ENCODE assay signal across 23 cellular contexts in the genomic region with DNA sequence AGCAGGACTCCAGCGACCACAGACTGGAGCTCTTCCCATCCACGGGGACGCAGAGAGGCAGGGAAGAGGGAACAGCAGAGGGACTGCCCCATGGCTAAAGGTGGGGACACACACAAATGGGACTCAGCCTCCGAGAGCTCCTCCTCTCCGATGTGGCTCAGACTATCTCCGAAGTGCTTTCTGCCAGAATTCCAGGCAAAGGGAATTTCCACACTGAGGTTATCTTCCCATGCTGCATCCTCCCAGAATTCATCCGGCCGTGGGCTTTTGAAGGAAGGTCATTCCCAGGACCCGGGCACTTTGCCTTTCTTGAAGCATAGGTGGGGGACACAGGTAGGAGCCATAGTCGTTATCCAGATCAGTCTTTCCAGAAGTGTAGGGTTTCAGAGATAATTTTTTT.
DNase-seq lines count a peak whose midpoint lies in the region; ATAC-seq and TF ChIP-seq lines count a peak whose summit lies in the region.
"Had no signal": no experiment of that assay in that cellular context is flagged by ENCODE, and none has a peak within 500 bp of the region (broad histone marks: within the 10 kb centered on the region; RNA-seq: fewer than 3 reads in every experiment).

No MANE protein-coding gene starts in this region.

- intact Hi-C loops in CD8-positive, alpha-beta T cell (cut with DNase I, micrococcal nuclease) = no loop called here
- intact Hi-C loops in lower leg skin (cut with DNase I; ENCODE audit: low total_unique reads) = no loop called here

- no peak overlapping the region for H3K27ac ChIP-seq in CD8-positive, alpha-beta T cell (ENCODE audit: low read depth, low read length)
- H3K27ac ChIP-seq: 22Rv1; A549; BLaER1 treated with 17β-estradiol and CSF1 and Interleukin-3, amounts not matched to agents 10 nM and 100 nM had no signal

- CTCF ChIA-PET in CD8-positive, alpha-beta T cell (lab: Charles Lee) = no interaction called here

- DNase-seq in A172 (ENCODE audit: low spot score) (peak; percentile 12), dermis blood vessel endothelial cell (peak; percentile 20), lung microvascular endothelial cell (ENCODE audit: low read depth in 2 of 2) (peak; percentile 53 to 74), progenitor cell of endocrine pancreas (ENCODE audit: low spot score, unreplicated experiment) (no peak), NCI-H2081 (lab: John Stamatoyannopoulos, UW) (no peak), lower leg skin (ENCODE audit: low spot score in 2 of 2) (no peak)
- no peak for DNase-seq in CD8-positive, alpha-beta T cell
- DNase-seq: ACHN; AML-193; BE2C; Calu3; CD4-positive, alpha-beta T cell; COR-L47; DMS153; DND-41; H9 had no signal

- no peaks in the 10 kb centered on the region for H3K9me3 ChIP-seq in CD8-positive, alpha-beta T cell (ENCODE audit: low read length)
- H3K9me3 ChIP-seq: A549; BE2C; BLaER1 treated with 17β-estradiol and CSF1 and Interleukin-3, amounts not matched to agents 10 nM and 100 nM had no signal

- H3K4me1 ChIP-seq in CD8-positive, alpha-beta T cell (ENCODE audit: insufficient read depth, low read length) = no peaks in the 10 kb centered on the region
- H3K4me1 ChIP-seq: A549 had no signal

- H3K27me3 ChIP-seq in CD8-positive, alpha-beta T cell (ENCODE audit: insufficient read depth, low read length) = no peaks in the 10 kb centered on the region
- H3K27me3 ChIP-seq: BE2C; BLaER1 treated with 17β-estradiol and CSF1 and Interleukin-3, amounts not matched to agents 10 nM and 100 nM had no signal

- H3K9me3 Mint-ChIP-seq in progenitor cell of endocrine pancreas (ENCODE audit: low read depth) = no peaks in the 10 kb centered on the region
- H3K9me3 Mint-ChIP-seq in CD8-positive, alpha-beta T cell = no peaks in the 10 kb centered on the region
- H3K9me3 Mint-ChIP-seq in stimulated activated memory B cell treated with anti-CD40 and anti-IgM and Interleukin-4, amounts not matched to agents 10 μg/mL and 1 μg/mL and 100 μg/mL, for 72 hours = no peaks in the 10 kb centered on the region
- H3K9me3 Mint-ChIP-seq: CD14-positive monocyte; CD4-positive, alpha-beta T cell; GM23338; H9 had no signal

- POLR2A ChIA-PET in CD8-positive, alpha-beta T cell (lab: Charles Lee) = no interaction called here

- H3K4me1 Mint-ChIP-seq in progenitor cell of endocrine pancreas (ENCODE audit: low read depth) = peaks cover 1% of the 10 kb centered on the region
- H3K4me1 Mint-ChIP-seq in CD8-positive, alpha-beta T cell (ENCODE audit: low read depth) = no peaks in the 10 kb centered on the region
- no peaks in the 10 kb centered on the region for H3K4me1 Mint-ChIP-seq in stimulated activated memory B cell treated with anti-CD40 and anti-IgM and Interleukin-4, amounts not matched to agents 10 μg/mL and 1 μg/mL and 100 μg/mL, for 72 hours

- ATAC-seq in CD8-positive, alpha-beta T cell = no peak
- no peak for ATAC-seq in stimulated activated memory B cell treated with anti-CD40 and anti-IgM and Interleukin-4, amounts not matched to agents 10 μg/mL and 1 μg/mL and 100 μg/mL, for 72 hours
- ATAC-seq: A549, GM23338, HCT116 had no signal

- H3K36me3 Mint-ChIP-seq in progenitor cell of endocrine pancreas (ENCODE audit: insufficient read depth) = peaks cover 3% of the 10 kb centered on the region
- H3K36me3 Mint-ChIP-seq in CD8-positive, alpha-beta T cell = no peaks in the 10 kb centered on the region
- H3K36me3 Mint-ChIP-seq in stimulated activated memory B cell treated with anti-CD40 and anti-IgM and Interleukin-4, amounts not matched to agents 10 μg/mL and 1 μg/mL and 100 μg/mL, for 72 hours = no peaks in the 10 kb centered on the region

- WGBS in lower leg skin, 2 donors = 55 to 64% methylated on average over 10 of the region's 10 CpGs

- H3K36me3 ChIP-seq in CD8-positive, alpha-beta T cell (ENCODE audit: insufficient read depth, low read length) = no peaks in the 10 kb centered on the region

- H3K27ac Mint-ChIP-seq in progenitor cell of endocrine pancreas = peak overlapping the region; percentile 85
- H3K27ac Mint-ChIP-seq in CD8-positive, alpha-beta T cell = no peak overlapping the region
- no peak overlapping the region for H3K27ac Mint-ChIP-seq in stimulated activated memory B cell treated with anti-CD40 and anti-IgM and Interleukin-4, amounts not matched to agents 10 μg/mL and 1 μg/mL and 100 μg/mL, for 72 hours
- H3K27ac Mint-ChIP-seq: CD14-positive monocyte; CD4-positive, alpha-beta T cell; GM23338; H9 had no signal

- no peaks in the 10 kb centered on the region for H3K27me3 Mint-ChIP-seq in progenitor cell of endocrine pancreas
- H3K27me3 Mint-ChIP-seq in CD8-positive, alpha-beta T cell (ENCODE audit: low read depth) = peaks cover 12% of the 10 kb centered on the region
- peaks cover 17% of the 10 kb centered on the region for H3K27me3 Mint-ChIP-seq in stimulated activated memory B cell treated with anti-CD40 and anti-IgM and Interleukin-4, amounts not matched to agents 10 μg/mL and 1 μg/mL and 100 μg/mL, for 72 hours

- no peak overlapping the region for H3K4me3 ChIP-seq in CD8-positive, alpha-beta T cell (ENCODE audit: low read depth, low read length)
- H3K4me3 ChIP-seq in lower leg skin (ENCODE audit: low read depth, poor library complexity, severe bottlenecking) = no peak overlapping the region
- H3K4me3 ChIP-seq: A549; BLaER1 treated with 17β-estradiol and CSF1 and Interleukin-3, amounts not matched to agents 10 nM and 100 nM; GM23338 had no signal

- TF ChIP-seq CTCF in progenitor cell of endocrine pancreas (IDR thresholded peaks at IDR 0.05; ENCODE audit: unreplicated experiment) = no peak
- no peak for TF ChIP-seq CTCF in CD8-positive, alpha-beta T cell (IDR thresholded peaks at IDR 0.05)
- no peak for TF ChIP-seq CTCF in lower leg skin (IDR thresholded peaks at IDR 0.05)

- no peak for TF ChIP-seq POLR2A in lower leg skin (IDR thresholded peaks at IDR 0.05)

- H3K4me3 Mint-ChIP-seq in progenitor cell of endocrine pancreas (ENCODE audit: low read depth) = no peak overlapping the region
- no peak overlapping the region for H3K4me3 Mint-ChIP-seq in CD8-positive, alpha-beta T cell
- H3K4me3 Mint-ChIP-seq in stimulated activated memory B cell treated with anti-CD40 and anti-IgM and Interleukin-4, amounts not matched to agents 10 μg/mL and 1 μg/mL and 100 μg/mL, for 72 hours = no peak overlapping the region
- H3K4me3 Mint-ChIP-seq: CD14-positive monocyte; CD4-positive, alpha-beta T cell; GM23338; H9 had no signal

Comparison
In these comparisons a context has a peak if more than half of its experiments do, and no peak if none do; other contexts are left out.
1. DNase-seq: peak in A172 (single experiment), dermis blood vessel endothelial cell (single experiment) and lung microvascular endothelial cell (2 of 2); none in progenitor cell of endocrine pancreas (single experiment), CD8-positive, alpha-beta T cell (0 of 7), NCI-H2081 (0 of 2) and lower leg skin (0 of 2).